11 cellular contexts compared by ENCODE assay signal in the genomic region with DNA sequence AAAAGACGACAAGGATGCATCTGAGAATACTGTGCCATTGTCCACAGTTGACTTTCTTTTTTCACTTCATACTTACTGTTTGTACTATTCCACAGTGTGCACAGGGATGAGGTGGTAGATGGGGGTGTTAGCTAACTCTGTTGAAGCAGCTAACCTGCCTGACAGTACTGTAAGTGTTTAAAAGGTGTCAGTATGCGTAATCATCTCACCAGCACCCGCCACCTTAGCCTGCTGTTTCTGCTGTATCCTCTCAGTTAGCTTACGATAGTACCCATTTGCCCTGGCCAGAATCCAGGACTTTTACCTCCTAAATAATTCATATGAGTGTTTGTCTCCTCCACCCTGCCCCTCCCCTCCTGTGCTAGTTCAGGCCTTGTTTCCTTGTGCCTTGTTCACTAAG.
"Had no signal": no experiment of that assay in that cellular context is flagged by ENCODE, and none has a peak within 500 bp of the region (broad histone marks: within the 10 kb centered on the region; RNA-seq: fewer than 3 reads in every experiment).

No MANE protein-coding gene starts in this region.

- ATAC-seq: left ventricle myocardium superior, pancreas had no signal

- H3K4me3 ChIP-seq: pancreas, stomach, thoracic aorta had no signal

- H3K4me1 ChIP-seq: pancreas, stomach had no signal

- DNase-seq: activated CD4-positive, alpha-beta T cell treated with anti-CD3 and anti-CD28 coated beads, Interleukin-2, amount 50 U/mL, for 1 hour; activated T-cell treated with anti-CD3 and anti-CD28 coated beads for 4 hours; cortex of kidney; effector CD8-positive, alpha-beta T cell; islet precursor cell; left ventricle myocardium superior; mesendoderm; stimulated activated CD4-positive, alpha-beta T cell treated with anti-CD3 and anti-CD28 coated beads, Interleukin-4, amount 100 ng/mL, for 24 hours; stomach had no signal

- H3K27ac ChIP-seq: pancreas, stomach, thoracic aorta had no signal

- H3K27me3 ChIP-seq: pancreas, stomach had no signal

- H3K9me3 ChIP-seq: pancreas, stomach, thoracic aorta had no signal
